ENCODE assay signal across 29 cellular contexts in genomic region chrX:156002517-156002916, GRCh38. TPM values are rescaled to one million over a fixed set of nuclear protein-coding genes. Genes with fewer than 3 reads are reported as not detected.
DNase-seq lines count a peak whose midpoint lies in the region; ATAC-seq and TF ChIP-seq lines count a peak whose summit lies in the region.
"Had no signal": no experiment of that assay in that cellular context is flagged by ENCODE, and none has a peak within 500 bp of the region (broad histone marks: within the 10 kb centered on the region; RNA-seq: fewer than 3 reads in every experiment).

No MANE protein-coding gene starts in this region.

- H3K27me3 Mint-ChIP-seq in T-helper 1 cell treated with Interleukin-12 subunit alpha and Interleukin-12 subunit beta and Interleukin-4 antibody, amounts not matched to agents 30 μg/mL and 1 μg/mL, for 36 hours (ENCODE audit: low read depth): no peaks in the 10 kb centered on the region
- H3K27me3 Mint-ChIP-seq in immature natural killer cell (ENCODE audit: low read depth in 3 of 3): peaks cover 4 to 5% (median 4%) of the 10 kb centered on the region in 3 donors
- H3K27me3 Mint-ChIP-seq: activated naive CD8-positive, alpha-beta T cell treated with anti-CD3 and anti-CD28 coated beads for 36 hours; CD4-positive, CD25-positive, alpha-beta regulatory T cell; natural killer cell treated with Interleukin-12 subunit alpha and Interleukin-12 subunit beta and Interleukin-15 and Interleukin-18, amount 100 ng/mL, for 72 hours had no signal

- no peak overlapping the region for H3K4me3 Mint-ChIP-seq in T-helper 1 cell treated with Interleukin-12 subunit alpha and Interleukin-12 subunit beta and Interleukin-4 antibody, amounts not matched to agents 30 μg/mL and 1 μg/mL, for 36 hours
- no peak overlapping the region for H3K4me3 Mint-ChIP-seq in immature natural killer cell
- H3K4me3 Mint-ChIP-seq: activated naive CD8-positive, alpha-beta T cell treated with anti-CD3 and anti-CD28 coated beads for 36 hours; natural killer cell treated with Interleukin-12 subunit alpha and Interleukin-12 subunit beta and Interleukin-15 and Interleukin-18, amount 100 ng/mL, for 72 hours had no signal

- no peaks in the 10 kb centered on the region for H3K27me3 ChIP-seq in BLaER1 treated with 17β-estradiol and CSF1 and Interleukin-3, amounts not matched to agents 10 nM and 100 nM
- H3K27me3 ChIP-seq in Loucy (ENCODE audit: insufficient read depth, low read length, poor library complexity, severe bottlenecking): no peaks in the 10 kb centered on the region
- H3K27me3 ChIP-seq: pancreas, tibial artery had no signal

- H3K4me3 ChIP-seq in BLaER1 treated with 17β-estradiol and CSF1 and Interleukin-3, amounts not matched to agents 10 nM and 100 nM: no peak overlapping the region
- H3K4me3 ChIP-seq in Loucy (ENCODE audit: low read length, poor library complexity, severe bottlenecking): peak overlapping the region; percentile 72
- H3K4me3 ChIP-seq: HAP-1, lung, mucosa of descending colon, pancreas, smooth muscle cell, tibial artery had no signal

- H3K9me2 ChIP-seq in Loucy (replicated peaks; ENCODE audit: low read depth, low read length): no peaks in the 10 kb centered on the region
- H3K9me2 ChIP-seq: SK-N-SH had no signal

- peaks cover 5 to 90% (median 77%) of the 10 kb centered on the region in 10 experiments; a peak in 18 of 20 replicates for H3K4me1 ChIP-seq in BLaER1 treated with 17β-estradiol and CSF1 and Interleukin-3, amounts not matched to agents 10 nM and 100 nM
- peaks cover 58% of the 10 kb centered on the region for H3K4me1 ChIP-seq in Loucy (ENCODE audit: insufficient read depth, low read length, poor library complexity, severe bottlenecking)
- H3K4me1 ChIP-seq: HAP-1, pancreas, tibial artery had no signal

- H3K4me1 Mint-ChIP-seq in T-helper 1 cell treated with Interleukin-12 subunit alpha and Interleukin-12 subunit beta and Interleukin-4 antibody, amounts not matched to agents 30 μg/mL and 1 μg/mL, for 36 hours (ENCODE audit: low read depth): peaks cover 44% of the 10 kb centered on the region
- H3K4me1 Mint-ChIP-seq in immature natural killer cell: peaks cover 16 to 20% of the 10 kb centered on the region in 2 donors

- no peaks in the 10 kb centered on the region for H4K20me1 ChIP-seq in BLaER1 treated with 17β-estradiol and CSF1 and Interleukin-3, amounts not matched to agents 10 nM and 100 nM
- no peaks in the 10 kb centered on the region for H4K20me1 ChIP-seq in Loucy (ENCODE audit: insufficient read depth, low read length, poor library complexity, severe bottlenecking)

- H3K9me3 ChIP-seq in BLaER1 treated with 17β-estradiol and CSF1 and Interleukin-3, amounts not matched to agents 10 nM and 100 nM (replicated peaks in 1 of 11): no peaks in the 10 kb centered on the region
- no peaks in the 10 kb centered on the region for H3K9me3 ChIP-seq in Loucy (ENCODE audit: insufficient read depth, low read depth, low read length)
- H3K9me3 ChIP-seq: HAP-1, mucosa of descending colon, pancreas, SK-N-SH, tibial artery had no signal

- peak overlapping the region; percentile 19 for H3K27ac Mint-ChIP-seq in T-helper 1 cell treated with Interleukin-12 subunit alpha and Interleukin-12 subunit beta and Interleukin-4 antibody, amounts not matched to agents 30 μg/mL and 1 μg/mL, for 36 hours
- H3K27ac Mint-ChIP-seq in immature natural killer cell: no peak overlapping the region
- H3K27ac Mint-ChIP-seq: activated naive CD8-positive, alpha-beta T cell treated with anti-CD3 and anti-CD28 coated beads for 36 hours; CD4-positive, CD25-positive, alpha-beta regulatory T cell; natural killer cell treated with Interleukin-12 subunit alpha and Interleukin-12 subunit beta and Interleukin-15 and Interleukin-18, amount 100 ng/mL, for 72 hours had no signal

- DNase-seq in T-helper 1 cell (no peak), erythroblast (lab: John Stamatoyannopoulos, UW) (no peak), immature natural killer cell (no peak), occipital lobe (lab: John Stamatoyannopoulos, UW) (no peak)
- DNase-seq: activated CD4-positive, alpha-beta T cell treated with anti-CD3 and anti-CD28 coated beads for 4 hours; activated naive CD8-positive, alpha-beta T cell treated with anti-CD3 and anti-CD28 coated beads for 36 hours; CD4-positive, CD25-positive, alpha-beta regulatory T cell; KBM-7; mucosa of descending colon; NCI-H146; NCI-H2107; NCI-H774; pancreas; retina; SK-N-SH; stimulated activated CD4-positive, alpha-beta T cell treated with anti-CD3 and anti-CD28 coated beads, Interleukin-1b, Interleukin-23, amount 100 ng/mL, for 48 hours; stimulated activated CD8-positive, alpha-beta memory T cell treated with anti-CD3 and anti-CD28 coated beads, Interleukin-4, amount 100 ng/mL, for 48 hours; T-helper 9 cell; tibial artery had no signal

- H3K9me3 Mint-ChIP-seq in T-helper 1 cell treated with Interleukin-12 subunit alpha and Interleukin-12 subunit beta and Interleukin-4 antibody, amounts not matched to agents 30 μg/mL and 1 μg/mL, for 36 hours: no peaks in the 10 kb centered on the region
- H3K9me3 Mint-ChIP-seq in immature natural killer cell: no peaks in the 10 kb centered on the region
- H3K9me3 Mint-ChIP-seq: activated naive CD8-positive, alpha-beta T cell treated with anti-CD3 and anti-CD28 coated beads for 36 hours; natural killer cell treated with Interleukin-12 subunit alpha and Interleukin-12 subunit beta and Interleukin-15 and Interleukin-18, amount 100 ng/mL, for 72 hours had no signal

- no peaks in the 10 kb centered on the region for H3F3A ChIP-seq in Loucy (ENCODE audit: low read depth)

- no peak for TF ChIP-seq CTCF in Loucy (conservative IDR thresholded peaks at IDR 0.05; ENCODE audit: low read length)

- no peak overlapping the region for H3K9ac ChIP-seq in BLaER1 treated with 17β-estradiol and CSF1 and Interleukin-3, amounts not matched to agents 10 nM and 100 nM
- peak overlapping the region; percentile 97 for H3K9ac ChIP-seq in Loucy (ENCODE audit: low read depth, low read length, poor library complexity, severe bottlenecking)
- H3K9ac ChIP-seq: SK-N-SH had no signal

- peaks cover 7% of the 10 kb centered on the region for H3K36me3 Mint-ChIP-seq in T-helper 1 cell treated with Interleukin-12 subunit alpha and Interleukin-12 subunit beta and Interleukin-4 antibody, amounts not matched to agents 30 μg/mL and 1 μg/mL, for 36 hours (ENCODE audit: low read depth)
- H3K36me3 Mint-ChIP-seq in immature natural killer cell: no peaks in the 10 kb centered on the region
- H3K36me3 Mint-ChIP-seq: activated naive CD8-positive, alpha-beta T cell treated with anti-CD3 and anti-CD28 coated beads for 36 hours; CD4-positive, CD25-positive, alpha-beta regulatory T cell; natural killer cell treated with Interleukin-12 subunit alpha and Interleukin-12 subunit beta and Interleukin-15 and Interleukin-18, amount 100 ng/mL, for 72 hours had no signal

- H3K4me2 ChIP-seq in BLaER1 treated with 17β-estradiol and CSF1 and Interleukin-3, amounts not matched to agents 10 nM and 100 nM: peak overlapping the region in 7 of 11 experiments; percentile 21 to 81 (median 74); a peak in 11 of 22 replicates
- peak overlapping the region; percentile 95 for H3K4me2 ChIP-seq in Loucy (ENCODE audit: low read depth, low read length, poor library complexity, severe bottlenecking)
- H3K4me2 ChIP-seq: SK-N-SH, smooth muscle cell had no signal

- H3K27ac ChIP-seq in BLaER1 treated with 17β-estradiol and CSF1 and Interleukin-3, amounts not matched to agents 10 nM and 100 nM: no peak overlapping the region
- H3K27ac ChIP-seq: 22Rv1, pancreas, tibial artery, VCaP had no signal

- peak; percentile 34 for TF ChIP-seq POLR2A in erythroblast (IDR thresholded peaks at IDR 0.05; ENCODE audit: low read length)

- ATAC-seq in GM21423 (IDR thresholded peaks at IDR 0.05; ENCODE audit: unreplicated experiment): no peak
- ATAC-seq: mucosa of descending colon; natural killer cell treated with Interleukin-12 subunit alpha and Interleukin-12 subunit beta and Interleukin-15 and Interleukin-18, amount 100 ng/mL, for 72 hours; pancreas had no signal

- peaks cover 59% of the 10 kb centered on the region for H3K79me2 ChIP-seq in Loucy (ENCODE audit: insufficient read depth, low read length)

- no peak overlapping the region for H2AFZ ChIP-seq in Loucy (ENCODE audit: low read length)

- no peaks in the 10 kb centered on the region for H3K36me3 ChIP-seq in BLaER1 treated with 17β-estradiol and CSF1 and Interleukin-3, amounts not matched to agents 10 nM and 100 nM
- no peaks in the 10 kb centered on the region for H3K36me3 ChIP-seq in Loucy (ENCODE audit: insufficient read depth, low read length)
- H3K36me3 ChIP-seq: HAP-1, pancreas, tibial artery had no signal

RNA-seq across cellular contexts. Expression of gene IL9R, which starts 5.0 kb away (rescaled TPM):
- under 1 TPM in 1 of 3 donors, not detected in 2; 0.14 TPM for polyA plus RNA-seq in immature natural killer cell
- total RNA-seq in occipital lobe: 0.16 TPM
- polyA plus RNA-seq: smooth muscle cell had no signal
